Comparison of ENCODE assay signal across 11 cellular contexts in the genomic region with DNA sequence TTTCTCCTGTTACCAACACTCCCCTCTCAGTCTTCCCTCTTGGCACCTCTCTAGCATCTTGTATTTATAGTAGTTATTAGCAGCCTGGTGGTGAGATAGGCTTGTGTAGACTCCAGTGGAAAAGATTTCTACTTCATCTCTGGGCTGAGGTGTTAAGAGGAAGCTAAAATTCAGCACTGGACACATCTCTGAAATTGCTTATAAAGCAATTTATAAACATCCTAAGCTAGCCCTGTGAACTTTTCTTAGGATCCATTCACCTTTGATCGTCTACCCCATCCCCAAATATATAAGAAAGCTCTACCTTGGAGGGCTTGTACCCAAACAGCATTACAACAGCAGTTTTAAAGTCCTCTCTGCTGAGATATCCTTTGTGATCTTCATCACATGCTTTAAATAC. TPM values are rescaled to one million over a fixed set of nuclear protein-coding genes. Genes with fewer than 3 reads are reported as not detected.
DNase-seq lines count a peak whose midpoint lies in the region; ATAC-seq and TF ChIP-seq lines count a peak whose summit lies in the region.
"Had no signal": no experiment of that assay in that cellular context is flagged by ENCODE, and none has a peak within 500 bp of the region (broad histone marks: within the 10 kb centered on the region; RNA-seq: fewer than 3 reads in every experiment).

No MANE protein-coding gene starts in this region.

- TF ChIP-seq CTCF in MCF 10A (IDR thresholded peaks at IDR 0.05; ENCODE audit: unreplicated experiment): no peak
- TF ChIP-seq CTCF in breast epithelium (IDR thresholded peaks at IDR 0.05): no peak
- no peak for TF ChIP-seq CTCF in foreskin keratinocyte (conservative IDR thresholded peaks at IDR 0.05)

- peaks cover 19% of the 10 kb centered on the region for H3K4me1 Mint-ChIP-seq in MCF 10A (ENCODE audit: insufficient read depth, unreplicated experiment)
- H3K4me1 Mint-ChIP-seq in T-helper 17 cell: peaks cover 23% of the 10 kb centered on the region
- H3K4me1 Mint-ChIP-seq in stimulated activated naive CD8-positive, alpha-beta T cell treated with anti-CD3 and anti-CD28 coated beads, Interleukin-15, amount 100 ng/mL, for 72 hours: peaks cover 35% of the 10 kb centered on the region

- in situ Hi-C loops in G401 (cut with HindIII; ENCODE audit: low sequenced_read_pairs): no loop called here

- H3K36me3 ChIP-seq in breast epithelium: no peaks in the 10 kb centered on the region

- no peaks in the 10 kb centered on the region for H3K9me3 ChIP-seq in breast epithelium
- H3K9me3 ChIP-seq in T-helper 17 cell (ENCODE audit: control insufficient read depth, low read length, poor library complexity, severe bottlenecking): no peaks in the 10 kb centered on the region
- H3K9me3 ChIP-seq: spleen, transverse colon had no signal

- H3K27ac ChIP-seq in breast epithelium (no peak overlapping the region), foreskin keratinocyte (peak overlapping the region; percentile 18)

- DNase-seq in MCF 10A (ENCODE audit: unreplicated experiment) (no peak), breast epithelium (ENCODE audit: low spot score in 2 of 2) (no peak), T-helper 17 cell (no peak), foreskin keratinocyte (no peak), NCI-H2196 (lab: John Stamatoyannopoulos, UW; ENCODE audit: unreplicated experiment) (no peak), G401 (ENCODE audit: low spot score) (no peak)
- DNase-seq in stimulated activated naive CD8-positive, alpha-beta T cell treated with anti-CD3 and anti-CD28 coated beads, Interleukin-15, amount 100 ng/mL, for 72 hours: no peak
- DNase-seq: kidney glomerular epithelial cell, spleen, transverse colon had no signal

- ATAC-seq in T-helper 17 cell (no peak), foreskin keratinocyte (no peak), HG03095 (IDR thresholded peaks at IDR 0.05; ENCODE audit: unreplicated experiment) (no peak)
- no peak for ATAC-seq in stimulated activated naive CD8-positive, alpha-beta T cell treated with anti-CD3 and anti-CD28 coated beads, Interleukin-15, amount 100 ng/mL, for 72 hours

- no peak for TF ChIP-seq POLR2A in breast epithelium (IDR thresholded peaks at IDR 0.05)

- H3K4me3 ChIP-seq in breast epithelium: peak overlapping the region in 1 of 3 donors; percentile 84

- CTCF ChIA-PET in MCF 10A (lab: Yijun Ruan, JAX): interaction anchor here (1.3 to 1.4 kb wide), 3 partner anchors 14 to 26 kb away, joined by 3 to 6 read pairs (median 4); no protein-coding TSS in a partner anchor

- H3K4me3 Mint-ChIP-seq in MCF 10A (ENCODE audit: unreplicated experiment) (peak overlapping the region; percentile 88), T-helper 17 cell (no peak overlapping the region)
- peak overlapping the region; percentile 95 to 98 for H3K4me3 Mint-ChIP-seq in stimulated activated naive CD8-positive, alpha-beta T cell treated with anti-CD3 and anti-CD28 coated beads, Interleukin-15, amount 100 ng/mL, for 72 hours

- no peaks in the 10 kb centered on the region for H3K27me3 ChIP-seq in breast epithelium
- H3K27me3 ChIP-seq in foreskin keratinocyte: no peaks in the 10 kb centered on the region
- H3K27me3 ChIP-seq: spleen, transverse colon had no signal

- no peaks in the 10 kb centered on the region for H3K9me3 Mint-ChIP-seq in MCF 10A (ENCODE audit: unreplicated experiment)
- H3K9me3 Mint-ChIP-seq in stimulated activated naive CD8-positive, alpha-beta T cell treated with anti-CD3 and anti-CD28 coated beads, Interleukin-15, amount 100 ng/mL, for 72 hours: peaks cover 0 to 7% of the 10 kb centered on the region in 2 donors

- H3K27ac Mint-ChIP-seq in MCF 10A (ENCODE audit: low read depth, unreplicated experiment): peak overlapping the region; percentile 65
- peak overlapping the region; percentile 94 for H3K27ac Mint-ChIP-seq in T-helper 17 cell
- H3K27ac Mint-ChIP-seq in stimulated activated naive CD8-positive, alpha-beta T cell treated with anti-CD3 and anti-CD28 coated beads, Interleukin-15, amount 100 ng/mL, for 72 hours: no peak overlapping the region

- BruUV-seq in MCF 10A (replicated peaks; lab: Mats Ljungman, UMichigan): no TSS peak

- no peaks in the 10 kb centered on the region for H3K27me3 Mint-ChIP-seq in MCF 10A (ENCODE audit: insufficient read depth, unreplicated experiment)
- no peaks in the 10 kb centered on the region for H3K27me3 Mint-ChIP-seq in T-helper 17 cell
- H3K27me3 Mint-ChIP-seq in stimulated activated naive CD8-positive, alpha-beta T cell treated with anti-CD3 and anti-CD28 coated beads, Interleukin-15, amount 100 ng/mL, for 72 hours: no peaks in the 10 kb centered on the region

- POLR2A ChIA-PET in MCF 10A (lab: Yijun Ruan, JAX): interaction anchor here (0.7 to 1.3 kb wide), 3 partner anchors 10 to 142 kb away, joined by 4 read pairs; no protein-coding TSS in a partner anchor

- H3K4me1 ChIP-seq in breast epithelium (peaks cover 0 to 10% of the 10 kb centered on the region in 2 donors), foreskin keratinocyte (peaks cover 6% of the 10 kb centered on the region)

- intact Hi-C loops in MCF 10A (cut with micrococcal nuclease): loop anchor here (10.0 kb wide), 1 partner anchor 441 kb away; a partner anchor contains a TSS
- intact Hi-C loops in breast epithelium (cut with DNase I; ENCODE audit: low total_unique reads): no loop called here

- H3K36me3 Mint-ChIP-seq in MCF 10A (ENCODE audit: insufficient read depth, unreplicated experiment) (peaks cover 13% of the 10 kb centered on the region), T-helper 17 cell (ENCODE audit: low read depth) (peaks cover 2% of the 10 kb centered on the region)

RNA-seq across cellular contexts. Expression of a gene that starts 0.9 kb away (rescaled TPM):
- total RNA-seq in MCF 10A (2022): 10.6 and 11.1 TPM in 2 replicates
- total RNA-seq in breast epithelium: 10 to 100 TPM in 1 of 3 donors, 1 to 10 TPM in 2; 6.4 to 13.6 (median 6.9) TPM
- total RNA-seq in T-helper 17 cell: 1 to 10 TPM; 1.1 to 1.9 TPM
- 12.5 and 14.0 TPM in 2 replicates for total RNA-seq in foreskin keratinocyte
- 15.5 and 16.2 TPM in 2 replicates for polyA plus RNA-seq in foreskin keratinocyte
- total RNA-seq in G401 (2014; rRNA removed; shearing (Covaris generic)): 5.6 and 17.6 TPM in 2 replicates

RNA-seq across cellular contexts. Expression of a gene that starts 2.1 kb away (rescaled TPM):
- total RNA-seq in MCF 10A (2022) (13.3 and 16.3 TPM in 2 replicates), breast epithelium (10 to 100 TPM in 2 of 3 donors, 1 to 10 TPM in 1; 9.6 to 29.9 (median 16.7) TPM), T-helper 17 cell (10 to 100 TPM; 50.5 to 53.9 TPM), foreskin keratinocyte (26.8 and 27.2 TPM in 2 replicates)
- polyA plus RNA-seq in foreskin keratinocyte: 13.9 and 17.7 TPM in 2 replicates
- total RNA-seq in G401 (2014; rRNA removed; shearing (Covaris generic)): 61.9 and 62.4 TPM in 2 replicates

Comparison
In these comparisons a context has a peak if more than half of its experiments do, and no peak if none do; other contexts are left out.
1. H3K27ac Mint-ChIP-seq: peak in MCF 10A (single experiment) and T-helper 17 cell (single experiment); none in stimulated activated naive CD8-positive, alpha-beta T cell treated with anti-CD3 and anti-CD28 coated beads, Interleukin-15, amount 100 ng/mL, for 72 hours (0 of 2).